In genomic region chr14:94885481-94886155, GRCh38 we compare ENCODE assay signal across 15 cellular contexts.
DNase-seq lines count a peak whose midpoint lies in the region; ATAC-seq and TF ChIP-seq lines count a peak whose summit lies in the region.
"Had no signal": no experiment of that assay in that cellular context is flagged by ENCODE, and none has a peak within 500 bp of the region (broad histone marks: within the 10 kb centered on the region; RNA-seq: fewer than 3 reads in every experiment).

No MANE protein-coding gene starts in this region.

- no peak for DNase-seq in CD8-positive, alpha-beta T cell
- peak; percentile 71 for DNase-seq in SK-N-MC (ENCODE audit: low read depth, low spot score)
- peak; percentile 22 for DNase-seq in mesendoderm
- DNase-seq in GM10266 (ENCODE audit: extremely low spot score): no peak
- no peak for DNase-seq in NOMO-1 treated with DMSO at 0.1 percent for 48 hours (lab: John Stamatoyannopoulos, UW; ENCODE audit: unreplicated experiment)
- no peak for DNase-seq in stimulated activated effector memory CD8-positive, alpha-beta T cell treated with anti-CD3 and anti-CD28 coated beads, Interleukin-12 subunit alpha, Interleukin-12 subunit beta, amount 100 ng/mL, for 72 hours (ENCODE audit: low spot score in 2 of 2)
- DNase-seq: ACHN; BE2C; C1 segment of cervical spinal cord; Caco-2; CD4-positive, CD25-positive, alpha-beta regulatory T cell; GDM1; H9 had no signal

- H3K9ac ChIP-seq in SK-N-MC (ENCODE audit: insufficient read length): peak overlapping the region; percentile 56
- H3K9ac ChIP-seq in mesendoderm (ENCODE audit: low read length): no peak overlapping the region

- no peak overlapping the region for H3K4ac ChIP-seq in mesendoderm (ENCODE audit: low read depth, low read length)

- H2BK15ac ChIP-seq in mesendoderm (replicated peaks; ENCODE audit: low read depth): no peak overlapping the region

- H3K27me3 Mint-ChIP-seq in CD8-positive, alpha-beta T cell (ENCODE audit: low read depth): peaks cover 15% of the 10 kb centered on the region
- H3K27me3 Mint-ChIP-seq: CD4-positive, CD25-positive, alpha-beta regulatory T cell had no signal

- H3K9me3 Mint-ChIP-seq in CD8-positive, alpha-beta T cell: no peaks in the 10 kb centered on the region
- no peaks in the 10 kb centered on the region for H3K9me3 Mint-ChIP-seq in stimulated activated effector memory CD8-positive, alpha-beta T cell treated with anti-CD3 and anti-CD28 coated beads, Interleukin-12 subunit alpha, Interleukin-12 subunit beta, amount 100 ng/mL, for 72 hours
- H3K9me3 Mint-ChIP-seq: CD4-positive, CD25-positive, alpha-beta regulatory T cell; H9 had no signal

- no peak overlapping the region for H2BK120ac ChIP-seq in mesendoderm (ENCODE audit: low read depth, low read length)

- no CpG with 5 or more reads among the region's 5 CpGs for WGBS in mesendoderm (ENCODE audit: extremely low coverage, insufficient coverage, low lambda C conversion rate)

- no peak overlapping the region for H3K4me3 Mint-ChIP-seq in CD8-positive, alpha-beta T cell
- H3K4me3 Mint-ChIP-seq in stimulated activated effector memory CD8-positive, alpha-beta T cell treated with anti-CD3 and anti-CD28 coated beads, Interleukin-12 subunit alpha, Interleukin-12 subunit beta, amount 100 ng/mL, for 72 hours: no peak overlapping the region
- H3K4me3 Mint-ChIP-seq: CD4-positive, CD25-positive, alpha-beta regulatory T cell; H9; IgD-negative memory B cell had no signal

- H3K36me3 Mint-ChIP-seq in CD8-positive, alpha-beta T cell: no peaks in the 10 kb centered on the region
- no peaks in the 10 kb centered on the region for H3K36me3 Mint-ChIP-seq in stimulated activated effector memory CD8-positive, alpha-beta T cell treated with anti-CD3 and anti-CD28 coated beads, Interleukin-12 subunit alpha, Interleukin-12 subunit beta, amount 100 ng/mL, for 72 hours
- H3K36me3 Mint-ChIP-seq: CD4-positive, CD25-positive, alpha-beta regulatory T cell; IgD-negative memory B cell had no signal

- intact Hi-C loops in CD8-positive, alpha-beta T cell (cut with DNase I, micrococcal nuclease): no loop called here

- no peak overlapping the region for H3K23ac ChIP-seq in mesendoderm (ENCODE audit: low read length)

- no peak for TF ChIP-seq CTCF in CD8-positive, alpha-beta T cell (IDR thresholded peaks at IDR 0.05)
- TF ChIP-seq CTCF in GM10266 (IDR thresholded peaks at IDR 0.05; ENCODE audit: control insufficient read depth, insufficient read depth, low read depth, missing control alignments): no peak

- H3K27ac Mint-ChIP-seq in CD8-positive, alpha-beta T cell: peak overlapping the region; percentile 16
- H3K27ac Mint-ChIP-seq in stimulated activated effector memory CD8-positive, alpha-beta T cell treated with anti-CD3 and anti-CD28 coated beads, Interleukin-12 subunit alpha, Interleukin-12 subunit beta, amount 100 ng/mL, for 72 hours: no peak overlapping the region
- H3K27ac Mint-ChIP-seq: H9 had no signal

- H3K27ac ChIP-seq in CD8-positive, alpha-beta T cell (ENCODE audit: low read depth, low read length): no peak overlapping the region
- H3K27ac ChIP-seq in SK-N-MC: peak overlapping the region; percentile 95
- no peak overlapping the region for H3K27ac ChIP-seq in mesendoderm (ENCODE audit: low read depth, low read length)

- H3K79me2 ChIP-seq in mesendoderm (ENCODE audit: control insufficient read depth, insufficient read depth, low read length): no peaks in the 10 kb centered on the region

- no peak overlapping the region for H4K5ac ChIP-seq in mesendoderm (ENCODE audit: low read length)

- CTCF ChIA-PET in CD8-positive, alpha-beta T cell (lab: Charles Lee): no interaction called here

- H3K56ac ChIP-seq in mesendoderm (ENCODE audit: low read length): no peak overlapping the region

- no peak overlapping the region for H3K18ac ChIP-seq in mesendoderm (ENCODE audit: low read length)

- no peak overlapping the region for H4K8ac ChIP-seq in mesendoderm (ENCODE audit: low read depth, low read length)

- H3K4me1 ChIP-seq in CD8-positive, alpha-beta T cell (ENCODE audit: insufficient read depth, low read length): no peaks in the 10 kb centered on the region
- peaks cover 7% of the 10 kb centered on the region for H3K4me1 ChIP-seq in mesendoderm (ENCODE audit: control insufficient read depth, low read depth, low read length)
- H3K4me1 ChIP-seq: BE2C, Caco-2 had no signal

- H3K4me3 ChIP-seq in CD8-positive, alpha-beta T cell (ENCODE audit: low read depth, low read length): no peak overlapping the region
- H3K4me3 ChIP-seq in SK-N-MC (0 out of 2 replicates have a peak overlapping the region, but pooled peaks have one; percentile 12), mesendoderm (ENCODE audit: low read length) (no peak overlapping the region)

- no peaks in the 10 kb centered on the region for H3K9me3 ChIP-seq in CD8-positive, alpha-beta T cell (ENCODE audit: low read length)
- H3K9me3 ChIP-seq in SK-N-MC (ENCODE audit: low read depth, low read length): no peaks in the 10 kb centered on the region
- H3K9me3 ChIP-seq: BE2C, Caco-2 had no signal

- no peak overlapping the region for H2BK5ac ChIP-seq in mesendoderm (ENCODE audit: low read length)

- no peak overlapping the region for H2AK5ac ChIP-seq in mesendoderm (ENCODE audit: low read length)

- POLR2A ChIA-PET in CD8-positive, alpha-beta T cell (lab: Charles Lee): no interaction called here

- ATAC-seq in CD8-positive, alpha-beta T cell: no peak
- no peak for ATAC-seq in stimulated activated effector memory CD8-positive, alpha-beta T cell treated with anti-CD3 and anti-CD28 coated beads, Interleukin-12 subunit alpha, Interleukin-12 subunit beta, amount 100 ng/mL, for 72 hours
- ATAC-seq: HepG2 had no signal

- no peaks in the 10 kb centered on the region for H3K36me3 ChIP-seq in CD8-positive, alpha-beta T cell (ENCODE audit: insufficient read depth, low read length)
- H3K36me3 ChIP-seq in SK-N-MC (ENCODE audit: insufficient read depth, low read length) (no peaks in the 10 kb centered on the region), mesendoderm (ENCODE audit: control insufficient read depth, insufficient read depth, low read length) (no peaks in the 10 kb centered on the region)
- H3K36me3 ChIP-seq: BE2C had no signal

- no peaks in the 10 kb centered on the region for H3K4me1 Mint-ChIP-seq in CD8-positive, alpha-beta T cell (ENCODE audit: low read depth)
- H3K4me1 Mint-ChIP-seq in stimulated activated effector memory CD8-positive, alpha-beta T cell treated with anti-CD3 and anti-CD28 coated beads, Interleukin-12 subunit alpha, Interleukin-12 subunit beta, amount 100 ng/mL, for 72 hours: peaks cover 5% of the 10 kb centered on the region
- H3K4me1 Mint-ChIP-seq: CD4-positive, CD25-positive, alpha-beta regulatory T cell; H9; IgD-negative memory B cell had no signal

- H3K79me1 ChIP-seq in mesendoderm (ENCODE audit: low read length): no peaks in the 10 kb centered on the region

- H3K27me3 ChIP-seq in CD8-positive, alpha-beta T cell (ENCODE audit: insufficient read depth, low read length): no peaks in the 10 kb centered on the region
- H3K27me3 ChIP-seq in mesendoderm (ENCODE audit: insufficient read depth, low read length, poor library complexity): no peaks in the 10 kb centered on the region

- no peak overlapping the region for H3K4me2 ChIP-seq in mesendoderm (ENCODE audit: low read length)

Comparison
In these comparisons a context has a peak if more than half of its experiments do, and no peak if none do; other contexts are left out.
1. DNase-seq: peak in SK-N-MC (single experiment) and mesendoderm (single experiment); none in CD8-positive, alpha-beta T cell (0 of 7), GM10266 (single experiment), NOMO-1 treated with DMSO at 0.1 percent for 48 hours (single experiment) and stimulated activated effector memory CD8-positive, alpha-beta T cell treated with anti-CD3 and anti-CD28 coated beads, Interleukin-12 subunit alpha, Interleukin-12 subunit beta, amount 100 ng/mL, for 72 hours (0 of 2).